In the genomic region with DNA sequence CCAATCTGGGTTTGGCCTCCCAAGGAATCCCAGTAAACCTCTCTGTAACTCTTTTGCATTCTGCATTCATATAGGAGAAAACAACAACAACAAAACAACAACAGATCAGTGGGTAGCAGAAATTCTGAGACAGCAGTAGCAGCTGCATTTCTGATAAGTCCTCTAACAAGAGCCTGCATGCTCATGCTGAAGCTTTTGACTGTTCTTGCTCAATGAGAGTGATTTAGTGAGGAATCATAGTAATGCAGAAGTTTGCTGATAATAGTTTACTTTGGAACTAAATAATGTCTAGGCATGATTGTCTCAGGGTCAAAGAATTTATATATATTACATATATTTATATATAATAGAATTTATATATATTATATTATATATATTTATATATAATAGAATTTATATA, we compare ENCODE assay signal across 34 cellular contexts. TPM values are rescaled to one million over a fixed set of nuclear protein-coding genes. Genes with fewer than 3 reads are reported as not detected.
"Had no signal": no experiment of that assay in that cellular context is flagged by ENCODE, and none has a peak within 500 bp of the region (broad histone marks: within the 10 kb centered on the region; RNA-seq: fewer than 3 reads in every experiment).

No MANE protein-coding gene starts in this region.

- H3K4me3 Mint-ChIP-seq: activated T-cell treated with anti-CD3 and anti-CD28 coated beads, Interleukin-2, amount 50 U/mL, for 24 hours; effector memory CD8-positive, alpha-beta T cell; nephron; stimulated activated memory B cell treated with anti-CD40 and anti-IgM and Interleukin-4, amounts not matched to agents 10 μg/mL and 1 μg/mL and 100 μg/mL, for 72 hours; stimulated activated naive CD8-positive, alpha-beta T cell treated with anti-CD3 and anti-CD28 coated beads, Interleukin-15, amount 100 ng/mL, for 72 hours; T-helper 1 cell treated with Interleukin-12 subunit alpha and Interleukin-12 subunit beta and Interleukin-4 antibody, amounts not matched to agents 30 μg/mL and 1 μg/mL, for 36 hours had no signal

- H3K4me3 ChIP-seq: breast epithelium, coronary artery, gastrocnemius medialis, left lung, lung, mucosa of descending colon, right lobe of liver, upper lobe of left lung, vagina had no signal

- H3K9me3 Mint-ChIP-seq: activated T-cell treated with anti-CD3 and anti-CD28 coated beads, Interleukin-2, amount 50 U/mL, for 24 hours; effector memory CD8-positive, alpha-beta T cell; nephron; stimulated activated memory B cell treated with anti-CD40 and anti-IgM and Interleukin-4, amounts not matched to agents 10 μg/mL and 1 μg/mL and 100 μg/mL, for 72 hours; stimulated activated naive CD8-positive, alpha-beta T cell treated with anti-CD3 and anti-CD28 coated beads, Interleukin-15, amount 100 ng/mL, for 72 hours; T-helper 1 cell treated with Interleukin-12 subunit alpha and Interleukin-12 subunit beta and Interleukin-4 antibody, amounts not matched to agents 30 μg/mL and 1 μg/mL, for 36 hours had no signal

- ATAC-seq: activated CD4-positive, CD25-positive, alpha-beta regulatory T cell treated with anti-CD3 and anti-CD28 coated beads, Interleukin-2, amount 50 U/mL, for 24 hours; effector memory CD8-positive, alpha-beta T cell; esophagus mucosa; gastrocnemius medialis; left lung; mucosa of descending colon; right lobe of liver; stimulated activated memory B cell treated with anti-CD40 and anti-IgM and Interleukin-4, amounts not matched to agents 10 μg/mL and 1 μg/mL and 100 μg/mL, for 72 hours; stimulated activated naive CD8-positive, alpha-beta T cell treated with anti-CD3 and anti-CD28 coated beads, Interleukin-15, amount 100 ng/mL, for 72 hours had no signal

- DNase-seq: activated CD4-positive, alpha-beta T cell treated with anti-CD3 and anti-CD28 coated beads for 48 hours; activated CD4-positive, alpha-beta T cell treated with anti-CD3 and anti-CD28 coated beads, Interleukin-2, amount 50 U/mL, for 48 hours; activated CD8-positive, alpha-beta memory T cell treated with anti-CD3 and anti-CD28 coated beads, Interleukin-2, amount 50 U/mL, for 48 hours; activated gamma-delta T cell treated with Interleukin-2 at 50 U/mL for 16 hours; activated naive CD4-positive, alpha-beta T cell treated with anti-CD3 and anti-CD28 coated beads, Interleukin-2, amount 50 U/mL, for 16 hours; activated T-cell treated with anti-CD3 and anti-CD28 coated beads, Interleukin-2, amount 50 U/mL, for 24 hours; cerebellar nuclear complex; effector memory CD8-positive, alpha-beta T cell; gastrocnemius medialis; head of caudate nucleus; hippocampal formation; left lung; mucosa of descending colon; right lobe of liver; small intestine; stimulated activated CD4-positive, alpha-beta T cell treated with anti-CD3 and anti-CD28 coated beads, Interleukin-1b, Interleukin-23, amount 100 ng/mL, for 48 hours; stimulated activated CD4-positive, alpha-beta T cell treated with anti-CD3 and anti-CD28 coated beads, Interleukin-4, amount 100 ng/mL, for 4 hours; stimulated activated CD8-positive, alpha-beta memory T cell treated with anti-CD3 and anti-CD28 coated beads, Interleukin-4, amount 100 ng/mL, for 48 hours; stimulated activated naive CD8-positive, alpha-beta T cell treated with anti-CD3 and anti-CD28 coated beads, Interleukin-15, amount 100 ng/mL, for 72 hours; substantia nigra; SW 1271; T-helper 9 cell; upper lobe of left lung; WERI-Rb-1 had no signal

- H3K27ac ChIP-seq: breast epithelium, coronary artery, gastrocnemius medialis, left lung, neutrophil, right lobe of liver, upper lobe of left lung, vagina, WERI-Rb-1 had no signal

- H3K27ac Mint-ChIP-seq: activated T-cell treated with anti-CD3 and anti-CD28 coated beads, Interleukin-2, amount 50 U/mL, for 24 hours; effector memory CD8-positive, alpha-beta T cell; stimulated activated memory B cell treated with anti-CD40 and anti-IgM and Interleukin-4, amounts not matched to agents 10 μg/mL and 1 μg/mL and 100 μg/mL, for 72 hours; stimulated activated naive CD8-positive, alpha-beta T cell treated with anti-CD3 and anti-CD28 coated beads, Interleukin-15, amount 100 ng/mL, for 72 hours; T-helper 1 cell treated with Interleukin-12 subunit alpha and Interleukin-12 subunit beta and Interleukin-4 antibody, amounts not matched to agents 30 μg/mL and 1 μg/mL, for 36 hours had no signal

- H3K4me1 Mint-ChIP-seq: stimulated activated memory B cell treated with anti-CD40 and anti-IgM and Interleukin-4, amounts not matched to agents 10 μg/mL and 1 μg/mL and 100 μg/mL, for 72 hours; stimulated activated naive CD8-positive, alpha-beta T cell treated with anti-CD3 and anti-CD28 coated beads, Interleukin-15, amount 100 ng/mL, for 72 hours had no signal

- H3K27me3 ChIP-seq: breast epithelium, gastrocnemius medialis, left lung, neutrophil, right lobe of liver, upper lobe of left lung, vagina had no signal

- H3K9me3 ChIP-seq: breast epithelium, gastrocnemius medialis, left lung, mucosa of descending colon, neutrophil, right lobe of liver, upper lobe of left lung, vagina had no signal

- H3K36me3 Mint-ChIP-seq: stimulated activated memory B cell treated with anti-CD40 and anti-IgM and Interleukin-4, amounts not matched to agents 10 μg/mL and 1 μg/mL and 100 μg/mL, for 72 hours had no signal

- H3K4me1 ChIP-seq: breast epithelium, gastrocnemius medialis, left lung, right lobe of liver, upper lobe of left lung, vagina had no signal

- H3K36me3 ChIP-seq: breast epithelium, gastrocnemius medialis, left lung, neutrophil, right lobe of liver, upper lobe of left lung, vagina, WERI-Rb-1 had no signal

RNA-seq across cellular contexts. Expression of a gene that starts 35.2 kb away (rescaled TPM):
- total RNA-seq: esophagus mucosa had no signal
